In genomic region chr15:96487245-96487644, GRCh38 we compare ENCODE assay signal across 3 cellular contexts.
"Had no signal": no experiment of that assay in that cellular context is flagged by ENCODE, and none has a peak within 500 bp of the region (broad histone marks: within the 10 kb centered on the region; RNA-seq: fewer than 3 reads in every experiment).

No MANE protein-coding gene starts in this region.

- DNase-seq: GDM1, GF-D8 had no signal

- ATAC-seq: GM12878 had no signal
